ENCODE assay signal across 26 cellular contexts in the genomic region with DNA sequence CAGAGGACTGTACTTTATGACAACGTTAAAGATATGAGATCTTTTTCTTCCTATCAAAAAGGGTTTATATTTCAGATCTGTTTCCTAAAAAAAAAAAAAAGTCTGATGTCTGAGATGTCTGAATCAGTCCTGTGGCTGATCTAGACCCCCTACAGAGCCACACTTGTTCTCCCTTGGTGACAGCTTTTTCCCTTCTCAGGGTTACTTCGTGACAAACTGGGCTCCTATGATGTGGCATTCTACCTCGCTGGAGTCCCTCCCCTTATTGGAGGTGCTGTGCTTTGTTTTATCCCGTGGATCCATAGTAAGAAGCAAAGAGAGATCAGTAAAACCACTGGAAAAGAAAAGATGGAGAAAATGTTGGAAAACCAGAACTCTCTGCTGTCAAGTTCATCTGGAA.
"Had no signal": no experiment of that assay in that cellular context is flagged by ENCODE, and none has a peak within 500 bp of the region (broad histone marks: within the 10 kb centered on the region; RNA-seq: fewer than 3 reads in every experiment).

No MANE protein-coding gene starts in this region.

- H3K27ac ChIP-seq: brain microvascular endothelial cell, left lung, neutrophil, ovary, suprapubic skin, tibial nerve, VCaP had no signal

- ATAC-seq: activated T-cell treated with anti-CD3 and anti-CD28 coated beads, Interleukin-2, amount 50 U/mL, for 72 hours; effector memory CD8-positive, alpha-beta T cell; left lung; natural killer cell; sciatic nerve; stimulated activated effector memory CD8-positive, alpha-beta T cell treated with anti-CD3 and anti-CD28 coated beads, Interleukin-12 subunit alpha, Interleukin-12 subunit beta, amount 100 ng/mL, for 72 hours had no signal

- H3K4me1 ChIP-seq: left lung, suprapubic skin, tibial nerve had no signal

- H3K36me3 Mint-ChIP-seq: natural killer cell; stimulated activated effector memory CD8-positive, alpha-beta T cell treated with anti-CD3 and anti-CD28 coated beads, Interleukin-12 subunit alpha, Interleukin-12 subunit beta, amount 100 ng/mL, for 72 hours had no signal

- H3K36me3 ChIP-seq: brain microvascular endothelial cell, left lung, neutrophil, ovary, suprapubic skin, tibial nerve had no signal

- H3K27me3 ChIP-seq: brain microvascular endothelial cell, left lung, neutrophil, ovary, suprapubic skin, tibial nerve had no signal

- H3K4me1 Mint-ChIP-seq: natural killer cell; stimulated activated effector memory CD8-positive, alpha-beta T cell treated with anti-CD3 and anti-CD28 coated beads, Interleukin-12 subunit alpha, Interleukin-12 subunit beta, amount 100 ng/mL, for 72 hours had no signal

- H3K27ac Mint-ChIP-seq: activated naive CD8-positive, alpha-beta T cell; activated T-cell treated with anti-CD3 and anti-CD28 coated beads, Interleukin-2, amount 50 U/mL, for 72 hours; effector memory CD8-positive, alpha-beta T cell; natural killer cell; progenitor cell of endocrine pancreas; stimulated activated effector memory CD8-positive, alpha-beta T cell treated with anti-CD3 and anti-CD28 coated beads, Interleukin-12 subunit alpha, Interleukin-12 subunit beta, amount 100 ng/mL, for 72 hours had no signal

- H3K27me3 Mint-ChIP-seq: activated naive CD8-positive, alpha-beta T cell; progenitor cell of endocrine pancreas had no signal

- H3K9me3 Mint-ChIP-seq: activated T-cell treated with anti-CD3 and anti-CD28 coated beads, Interleukin-2, amount 50 U/mL, for 72 hours; effector memory CD8-positive, alpha-beta T cell; natural killer cell; stimulated activated effector memory CD8-positive, alpha-beta T cell treated with anti-CD3 and anti-CD28 coated beads, Interleukin-12 subunit alpha, Interleukin-12 subunit beta, amount 100 ng/mL, for 72 hours had no signal

- H3K4me3 ChIP-seq: coronary artery, left lung, lung, ovary, suprapubic skin, tibial nerve had no signal

- DNase-seq: activated CD4-positive, alpha-beta T cell treated with anti-CD3 and anti-CD28 coated beads for 4 hours; activated CD4-positive, alpha-beta T cell treated with anti-CD3 and anti-CD28 coated beads, Interleukin-2, amount 50 U/mL, for 4 hours; activated effector memory CD4-positive, alpha-beta T cell treated with Interleukin-2 at 50 U/mL for 16 hours; activated naive CD4-positive, alpha-beta T cell treated with Interleukin-2 at 50 U/mL for 16 hours; activated T-cell treated with anti-CD3 and anti-CD28 coated beads for 4 hours; activated T-cell treated with anti-CD3 and anti-CD28 coated beads, Interleukin-2, amount 50 U/mL, for 72 hours; brain microvascular endothelial cell; effector memory CD8-positive, alpha-beta T cell; erythroblast; left lung; mesendoderm; natural killer cell; ovary; retina; small intestine; stimulated activated CD4-positive, alpha-beta T cell treated with anti-CD3 and anti-CD28 coated beads, Interleukin-4, amount 100 ng/mL, for 24 hours had no signal

- H3K4me3 Mint-ChIP-seq: activated naive CD8-positive, alpha-beta T cell; activated T-cell treated with anti-CD3 and anti-CD28 coated beads, Interleukin-2, amount 50 U/mL, for 72 hours; effector memory CD8-positive, alpha-beta T cell; natural killer cell; stimulated activated effector memory CD8-positive, alpha-beta T cell treated with anti-CD3 and anti-CD28 coated beads, Interleukin-12 subunit alpha, Interleukin-12 subunit beta, amount 100 ng/mL, for 72 hours had no signal

- H3K9me3 ChIP-seq: left lung, neutrophil, ovary, suprapubic skin, tibial nerve had no signal
